In the genomic region with DNA sequence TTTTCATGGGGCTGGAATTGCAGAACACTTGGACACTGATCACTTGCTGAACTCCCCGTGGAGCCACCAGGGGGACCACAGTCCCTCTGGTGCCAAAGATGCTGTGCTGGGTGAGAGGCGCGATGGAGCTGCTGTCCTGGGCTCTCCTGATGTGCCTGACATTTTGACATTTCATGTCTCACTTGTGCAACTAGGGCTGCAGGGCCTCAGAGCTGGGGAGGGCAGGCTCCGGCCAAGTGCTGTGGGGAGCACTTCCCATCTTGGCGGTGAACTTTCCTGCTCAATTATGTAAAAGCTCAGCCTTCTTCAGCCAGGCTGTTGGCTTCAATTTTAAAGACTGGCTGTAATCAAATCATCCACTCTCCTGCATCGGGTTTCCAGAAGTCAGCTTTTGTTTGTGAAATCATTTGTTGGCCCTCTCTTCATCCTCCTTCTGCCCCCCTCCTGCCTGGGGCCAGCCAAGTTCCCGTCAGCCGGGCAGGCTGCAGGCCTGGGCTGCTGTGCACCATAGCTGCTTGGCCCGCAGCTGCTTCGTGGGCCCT, we compare ENCODE assay signal across 9 cellular contexts. TPM values are rescaled to one million over a fixed set of nuclear protein-coding genes. Genes with fewer than 3 reads are reported as not detected.
A peak's percentile ranks its signal among the peaks of the same experiment; 100 is the strongest.
DNase-seq lines count a peak whose midpoint lies in the region; ATAC-seq and TF ChIP-seq lines count a peak whose summit lies in the region.
"Had no signal": no experiment of that assay in that cellular context is flagged by ENCODE, and none has a peak within 500 bp of the region (broad histone marks: within the 10 kb centered on the region; RNA-seq: fewer than 3 reads in every experiment).

No MANE protein-coding gene starts in this region.

- no peak overlapping the region for H4K91ac ChIP-seq in neuronal stem cell (ENCODE audit: low read depth, low read length, poor library complexity)

- H3K4me3 ChIP-seq in DND-41 (ENCODE audit: low read depth in 1 of 2, low read length in 2 of 2) (no peak overlapping the region), esophagus squamous epithelium (no peak overlapping the region), neuronal stem cell (ENCODE audit: low read length in 2 of 2) (no peak overlapping the region)

- no peak overlapping the region for H3K27ac Mint-ChIP-seq in natural killer cell

- WGBS in esophagus squamous epithelium, 2 donors: 44 to 64% methylated on average over 7 to 8 of the region's 10 CpGs
- no CpG with 5 or more reads among the region's 10 CpGs for WGBS in neuronal stem cell (ENCODE audit: extremely low coverage in 2 of 2, insufficient read length in 2 of 2, insufficient replicate concordance in 1 of 2), 2 donors

- TF ChIP-seq CTCF in DND-41 (IDR thresholded peaks at IDR 0.05; ENCODE audit: borderline replicate concordance, extremely low read depth, low read length, poor library complexity, severe bottlenecking): peak; percentile 30
- TF ChIP-seq CTCF in esophagus squamous epithelium (IDR thresholded peaks at IDR 0.05): peak in 4 of 6 experiments; percentile 13 to 30 (median 20)
- TF ChIP-seq CTCF in natural killer cell (IDR thresholded peaks at IDR 0.05): no peak

- peak overlapping the region; percentile 77 for H3K14ac ChIP-seq in neuronal stem cell (ENCODE audit: low read length)

- H4K8ac ChIP-seq in neuronal stem cell (ENCODE audit: low read depth, low read length): no peak overlapping the region

- ATAC-seq in DND-41 (ENCODE audit: insufficient read depth, low read depth) (no peak), HG03175 (IDR thresholded peaks at IDR 0.05; ENCODE audit: unreplicated experiment) (no peak), GM18511 (IDR thresholded peaks at IDR 0.05; ENCODE audit: unreplicated experiment) (no peak), natural killer cell (no peak), GM21786 (IDR thresholded peaks at IDR 0.05; ENCODE audit: unreplicated experiment) (no peak)

- H3K9me3 ChIP-seq in DND-41 (ENCODE audit: insufficient read depth, low read length, severe bottlenecking) (no peaks in the 10 kb centered on the region), esophagus squamous epithelium (no peaks in the 10 kb centered on the region), neuronal stem cell (replicated peaks in 1 of 2; ENCODE audit: control insufficient read depth in 2 of 2, insufficient read depth in 1 of 2, low read depth in 1 of 2, low read length in 2 of 2) (no peaks in the 10 kb centered on the region)

- no peak overlapping the region for H3K9ac ChIP-seq in DND-41 (ENCODE audit: low read depth, low read length)
- H3K9ac ChIP-seq in neuronal stem cell (ENCODE audit: low read depth, low read length, poor library complexity): no peak overlapping the region

- H3K4me2 ChIP-seq in DND-41 (ENCODE audit: insufficient read depth, low read length) (no peak overlapping the region), neuronal stem cell (ENCODE audit: insufficient read depth, low read length, poor library complexity, severe bottlenecking) (no peak overlapping the region)

- H3K27ac ChIP-seq in DND-41 (ENCODE audit: low read length) (no peak overlapping the region), esophagus squamous epithelium (peak overlapping the region in 2 of 4 donors; percentile 42), neuronal stem cell (replicated peaks; ENCODE audit: low read length) (no peak overlapping the region)

- no peak overlapping the region for H2BK120ac ChIP-seq in neuronal stem cell (ENCODE audit: low read depth, low read length)

- no peak overlapping the region for H2BK15ac ChIP-seq in neuronal stem cell (ENCODE audit: low read length)

- H3K27me3 ChIP-seq in DND-41 (ENCODE audit: insufficient read depth, low read length, poor library complexity) (no peaks in the 10 kb centered on the region), esophagus squamous epithelium (no peaks in the 10 kb centered on the region), neuronal stem cell (ENCODE audit: control insufficient read depth in 3 of 3, insufficient read depth in 3 of 3, low read depth in 1 of 3, low read length in 3 of 3) (peaks cover 0 to 50% (median 0%) of the 10 kb centered on the region in 3 experiments)

- peak overlapping the region; percentile 62 for H2BK5ac ChIP-seq in neuronal stem cell (ENCODE audit: low read length)

- H3K79me2 ChIP-seq in DND-41 (ENCODE audit: insufficient read depth, low read length): no peaks in the 10 kb centered on the region

- H3K27me3 Mint-ChIP-seq in natural killer cell (ENCODE audit: low read depth in 2 of 2): no peaks in the 10 kb centered on the region

- peaks cover 39% of the 10 kb centered on the region for H3K36me3 ChIP-seq in DND-41 (ENCODE audit: insufficient read depth, low read length)
- H3K36me3 ChIP-seq in esophagus squamous epithelium: no peaks in the 10 kb centered on the region
- H3K36me3 ChIP-seq in neuronal stem cell (replicated peaks in 1 of 2; ENCODE audit: control insufficient read depth in 2 of 2, insufficient read depth in 2 of 2, low read length in 2 of 2): no peaks in the 10 kb centered on the region

- peak overlapping the region; percentile 29 for H3K23ac ChIP-seq in neuronal stem cell (ENCODE audit: low read depth, low read length, poor library complexity)

- H3K4me1 ChIP-seq in DND-41 (ENCODE audit: insufficient read depth, low read length) (no peaks in the 10 kb centered on the region), esophagus squamous epithelium (peaks cover 0 to 35% (median 11%) of the 10 kb centered on the region in 3 donors), neuronal stem cell (ENCODE audit: control insufficient read depth in 2 of 2, insufficient read depth in 1 of 2, low read depth in 1 of 2, low read length in 2 of 2) (peaks cover 0 to 20% of the 10 kb centered on the region in 2 donors)

- H3K4ac ChIP-seq in neuronal stem cell (ENCODE audit: low read length): no peak overlapping the region

- H2BK12ac ChIP-seq in neuronal stem cell (ENCODE audit: low read length): no peak overlapping the region

- no peaks in the 10 kb centered on the region for H3K9me3 Mint-ChIP-seq in natural killer cell

- no peaks in the 10 kb centered on the region for H3K36me3 Mint-ChIP-seq in natural killer cell

- intact Hi-C loops in esophagus squamous epithelium (cut with DNase I) (no loop called here), natural killer cell (cut with micrococcal nuclease) (no loop called here)

- no peak overlapping the region for H3K4me3 Mint-ChIP-seq in natural killer cell

- H3K4me1 Mint-ChIP-seq in natural killer cell: peaks cover 7 to 9% of the 10 kb centered on the region in 2 donors

- peak overlapping the region; percentile 53 for H3K18ac ChIP-seq in neuronal stem cell (ENCODE audit: low read length)

- no peak for TF ChIP-seq POLR2A in esophagus squamous epithelium (IDR thresholded peaks at IDR 0.05)

- peak overlapping the region; percentile 88 for H2AK5ac ChIP-seq in neuronal stem cell (ENCODE audit: low read depth, low read length)

- H2AFZ ChIP-seq in DND-41 (ENCODE audit: low read depth, low read length) (no peak overlapping the region), neuronal stem cell (ENCODE audit: low read length) (peak overlapping the region; percentile 15)

- H4K20me1 ChIP-seq in DND-41 (ENCODE audit: insufficient read depth, low read length): peaks cover 5% of the 10 kb centered on the region; the same call in 1 of the 2 replicates

- DNase-seq in DND-41: no peak
- peak; percentile 50 for DNase-seq in MV-4-11 (lab: John Stamatoyannopoulos, UW)
- no peak for DNase-seq in esophagus squamous epithelium (lab: John Stamatoyannopoulos, UW)
- DNase-seq in neuronal stem cell (ENCODE audit: low spot score): no peak
- no peak for DNase-seq in natural killer cell
- DNase-seq: NCI-H748 treated with DMSO at 0.1 percent for 48 hours had no signal

- H3K79me1 ChIP-seq in neuronal stem cell (ENCODE audit: low read depth, low read length): no peaks in the 10 kb centered on the region

RNA-seq across cellular contexts. Expression of gene KCNAB2, which starts 36.8 kb away (rescaled TPM):
- total RNA-seq in esophagus squamous epithelium (1 to 10 TPM; 1.8 to 9.3 (median 3.9) TPM), natural killer cell (100 to 1,000 TPM; 387 to 749 (median 430) TPM)
- 5.4 TPM for polyA plus RNA-seq in neuronal stem cell (2013, experiment 1 of 2)
- polyA plus RNA-seq in neuronal stem cell (2013, experiment 2 of 2): 6.0 TPM

Comparison
In these comparisons a context has a peak if more than half of its experiments do, and no peak if none do; other contexts are left out.
1. RNA of gene KCNAB2, which starts 36.8 kb away (total RNA-seq): 387 to 749 TPM in natural killer cell; 1.8 to 9.3 TPM in esophagus squamous epithelium; every median in the first group is over 10 times any median in the second.